Comparison of ENCODE assay signal across 1 cellular context in genomic region chr9:36936498-36936831, GRCh38.
TF ChIP-seq lines count a peak whose summit lies in the region.

No MANE protein-coding gene starts in this region.

TF ChIP-seq in H1, 55 proteins besides CTCF, POLR2A, EP300 and RAD21 (continued from another document):
- TF ChIP-seq SIRT6 (IDR thresholded peaks at IDR 0.05; ENCODE audit: low read length), result no peak
- TF ChIP-seq HDAC2 (IDR thresholded peaks at IDR 0.05; ENCODE audit: borderline replicate concordance in 1 of 2, low read depth in 2 of 2, low read length in 2 of 2), result no peak
- TF ChIP-seq YY1 (IDR thresholded peaks at IDR 0.05; ENCODE audit: low read depth, low read length), result no peak
- TF ChIP-seq CHD1 (IDR thresholded peaks at IDR 0.05; ENCODE audit: low read depth, low read length), result no peak
- no peak for TF ChIP-seq GABPA (IDR thresholded peaks at IDR 0.05; ENCODE audit: borderline replicate concordance, insufficient read depth, low read length)
- no peak for TF ChIP-seq NANOG (IDR thresholded peaks at IDR 0.05; ENCODE audit: insufficient read depth, low read depth, low read length, poor library complexity, severe bottlenecking)
- no peak for TF ChIP-seq SRF (IDR thresholded peaks at IDR 0.05; ENCODE audit: low read depth, low read length)
- no peak for TF ChIP-seq PHF8 (conservative IDR thresholded peaks at IDR 0.05; ENCODE audit: low read depth, low read length)
- TF ChIP-seq SIX5 (IDR thresholded peaks at IDR 0.05; ENCODE audit: low read depth, low read length), result no peak
